In the genomic region with DNA sequence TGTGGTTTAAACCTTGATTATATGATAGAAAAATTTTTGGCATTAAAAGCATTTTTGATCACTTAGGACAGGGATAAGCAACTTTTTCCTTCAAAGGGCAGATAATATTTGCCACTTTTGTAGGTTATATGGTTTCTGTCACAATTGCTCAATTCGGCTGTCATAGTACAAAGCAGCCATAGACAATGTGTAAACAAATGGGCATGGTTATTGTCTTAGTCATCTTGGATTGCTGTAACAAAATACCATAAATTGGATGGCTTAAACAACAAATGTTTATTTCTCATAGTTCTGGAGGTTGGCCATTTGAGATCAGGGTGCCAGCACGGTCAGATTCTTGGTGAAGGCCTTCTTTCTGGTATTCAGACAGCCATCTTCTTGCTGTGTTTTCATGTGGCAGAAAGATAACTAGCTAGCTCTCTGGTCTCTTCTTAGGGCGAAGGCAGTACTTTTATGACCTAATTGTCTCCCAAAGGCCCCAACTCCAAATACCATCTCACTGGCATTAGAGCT, we compare ENCODE assay signal across 14 cellular contexts.
"Had no signal": no experiment of that assay in that cellular context is flagged by ENCODE, and none has a peak within 500 bp of the region (broad histone marks: within the 10 kb centered on the region; RNA-seq: fewer than 3 reads in every experiment).

No MANE protein-coding gene starts in this region.

- DNase-seq: activated CD4-positive, alpha-beta T cell treated with anti-CD3 and anti-CD28 coated beads, Interleukin-2, amount 50 U/mL, for 1 hour; activated CD8-positive, alpha-beta memory T cell treated with anti-CD3 and anti-CD28 coated beads for 24 hours; activated gamma-delta T cell treated with Interleukin-2 at 50 U/mL for 16 hours; activated naive CD8-positive, alpha-beta T cell treated with anti-CD3 and anti-CD28 coated beads, Interleukin-2, amount 10 ng/mL, durations not matched to agents 7 days and 5 days; aorta; glutamatergic neuron; hypothalamus; psoas muscle; stimulated activated CD4-positive, alpha-beta T cell treated with anti-CD3 and anti-CD28 coated beads, Interleukin-1b, Interleukin-23, amount 100 ng/mL, for 48 hours; T-helper 1 cell; T1000 had no signal

- ATAC-seq: activated CD4-positive, CD25-positive, alpha-beta regulatory T cell treated with anti-CD3 and anti-CD28 coated beads, Interleukin-2, amount 50 U/mL, for 24 hours; psoas muscle; sciatic nerve had no signal

- H3K27me3 Mint-ChIP-seq: activated naive CD8-positive, alpha-beta T cell treated with anti-CD3 and anti-CD28 coated beads, Interleukin-2, amount 10 ng/mL, durations not matched to agents 7 days and 5 days had no signal

- H3K9me3 Mint-ChIP-seq: activated naive CD8-positive, alpha-beta T cell treated with anti-CD3 and anti-CD28 coated beads, Interleukin-2, amount 10 ng/mL, durations not matched to agents 7 days and 5 days had no signal

- H3K36me3 ChIP-seq: thoracic aorta had no signal

- H3K27ac Mint-ChIP-seq: activated naive CD8-positive, alpha-beta T cell treated with anti-CD3 and anti-CD28 coated beads, Interleukin-2, amount 10 ng/mL, durations not matched to agents 7 days and 5 days had no signal

- H3K27ac ChIP-seq: psoas muscle, thoracic aorta had no signal

- H3K4me3 ChIP-seq: psoas muscle, thoracic aorta had no signal

- H3K4me3 Mint-ChIP-seq: activated naive CD8-positive, alpha-beta T cell treated with anti-CD3 and anti-CD28 coated beads, Interleukin-2, amount 10 ng/mL, durations not matched to agents 7 days and 5 days had no signal

- H3K4me1 ChIP-seq: psoas muscle had no signal

- H3K9me3 ChIP-seq: psoas muscle, thoracic aorta had no signal
